In genomic region chrX:9352683-9353430, GRCh38 we compare ENCODE assay signal across 8 cellular contexts.
A peak's percentile ranks its signal among the peaks of the same experiment; 100 is the strongest.
DNase-seq lines count a peak whose midpoint lies in the region; ATAC-seq and TF ChIP-seq lines count a peak whose summit lies in the region.

No MANE protein-coding gene starts in this region.

- no peaks in the 10 kb centered on the region for H3K4me1 ChIP-seq in Peyer's patch

- peaks cover 4% of the 10 kb centered on the region for H3K27me3 Mint-ChIP-seq in brain

- H3K9me3 ChIP-seq in Peyer's patch, result no peaks in the 10 kb centered on the region

- no peaks in the 10 kb centered on the region for H3K36me3 Mint-ChIP-seq in brain

- ATAC-seq in GM18867 (IDR thresholded peaks at IDR 0.05; ENCODE audit: unreplicated experiment), result peak; percentile 81
- ATAC-seq in HG02973 (IDR thresholded peaks at IDR 0.05; ENCODE audit: unreplicated experiment), result peak; percentile 86

- no peak overlapping the region; the same call in 1 of the 2 replicates for H3K4me3 ChIP-seq in AG09309 (ENCODE audit: control insufficient read depth, low read depth, low read length)
- no peak overlapping the region for H3K4me3 ChIP-seq in Peyer's patch

- H3K4me3 Mint-ChIP-seq in brain, result peak overlapping the region in 3 of 5 experiments; percentile 5 to 58 (median 26)

- H3K27ac Mint-ChIP-seq in brain, result peak overlapping the region in 4 of 5 experiments; percentile 38 to 89 (median 84)

- TF ChIP-seq CTCF in AG09309 (IDR thresholded peaks at IDR 0.05; ENCODE audit: control insufficient read depth, insufficient read depth, low read depth, low read length, missing control alignments), result no peak
- TF ChIP-seq CTCF in Peyer's patch (IDR thresholded peaks at IDR 0.05), result no peak
- no peak for TF ChIP-seq CTCF in brain (conservative IDR thresholded peaks at IDR 0.05)

- DNase-seq in AG09309 (ENCODE audit: low read depth), result peak; percentile 53
- DNase-seq in Peyer's patch, result peak in 2 of 3 donors; percentile 45 to 73
- DNase-seq in pons (ENCODE audit: low spot score), result peak; percentile 48
- DNase-seq in iPS-NIHi11 (ENCODE audit: low spot score), result no peak
- DNase-seq in NCI-H2171 (lab: John Stamatoyannopoulos, UW), result no peak

- H3K36me3 ChIP-seq in Peyer's patch, result no peaks in the 10 kb centered on the region

- peaks cover 0 to 3% (median 0%) of the 10 kb centered on the region in 5 experiments for H3K9me3 Mint-ChIP-seq in brain

- no peak for TF ChIP-seq POLR2A in Peyer's patch (IDR thresholded peaks at IDR 0.05)

- peak overlapping the region in 3 of 4 donors; percentile 12 to 40 (median 17) for H3K27ac ChIP-seq in Peyer's patch

- no peaks in the 10 kb centered on the region for H3K27me3 ChIP-seq in Peyer's patch

- H3K4me1 Mint-ChIP-seq in brain, result peaks cover 60% of the 10 kb centered on the region

Comparison
In these comparisons a context has a peak if more than half of its experiments do, and no peak if none do; other contexts are left out.
1. DNase-seq: peak in AG09309 (single experiment), Peyer's patch (2 of 3) and pons (single experiment); none in iPS-NIHi11 (single experiment) and NCI-H2171 (single experiment).